ENCODE assay signal across 1 cellular context in the genomic region with DNA sequence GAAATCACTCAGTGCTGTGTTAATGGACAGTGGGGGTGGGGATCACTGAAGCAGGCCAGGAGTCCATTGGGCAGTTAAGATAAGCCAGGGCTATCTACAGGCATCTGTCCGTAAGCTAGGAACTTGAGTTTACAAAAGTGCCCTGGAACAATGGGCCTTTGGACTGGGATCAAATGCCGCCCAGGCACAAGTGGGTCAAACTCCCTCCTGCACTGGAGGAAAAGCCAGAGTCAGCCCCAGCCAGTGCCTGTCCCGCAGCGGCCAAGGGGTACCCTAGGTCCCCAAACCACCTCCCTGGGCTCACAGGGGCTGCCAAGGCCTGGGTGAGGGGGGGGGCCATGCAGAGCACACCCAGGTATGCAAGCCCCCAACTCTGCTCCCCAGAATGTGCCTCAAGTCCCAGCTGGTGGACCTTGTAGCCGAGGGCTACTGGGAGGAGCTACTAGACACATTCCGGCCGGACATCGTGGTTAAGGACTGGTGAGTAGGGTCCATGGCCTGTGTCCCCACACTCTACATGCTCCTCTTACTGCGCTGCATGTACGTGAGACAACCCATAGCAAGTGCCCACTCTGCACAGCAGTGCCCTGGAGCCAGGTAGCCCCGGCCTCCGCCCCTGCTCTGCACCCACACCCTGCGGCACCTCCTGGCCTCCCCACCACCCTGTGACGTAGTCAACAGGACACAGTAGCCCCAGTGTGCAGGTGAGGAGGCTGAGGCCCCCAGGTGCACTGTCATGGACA.
TF ChIP-seq lines count a peak whose summit lies in the region.

No MANE protein-coding gene starts in this region.

TF ChIP-seq in K562, 482 proteins besides CTCF, POLR2A, EP300 and RAD21 (continued from another document and continues in another):
- TF ChIP-seq, protein P1, sequence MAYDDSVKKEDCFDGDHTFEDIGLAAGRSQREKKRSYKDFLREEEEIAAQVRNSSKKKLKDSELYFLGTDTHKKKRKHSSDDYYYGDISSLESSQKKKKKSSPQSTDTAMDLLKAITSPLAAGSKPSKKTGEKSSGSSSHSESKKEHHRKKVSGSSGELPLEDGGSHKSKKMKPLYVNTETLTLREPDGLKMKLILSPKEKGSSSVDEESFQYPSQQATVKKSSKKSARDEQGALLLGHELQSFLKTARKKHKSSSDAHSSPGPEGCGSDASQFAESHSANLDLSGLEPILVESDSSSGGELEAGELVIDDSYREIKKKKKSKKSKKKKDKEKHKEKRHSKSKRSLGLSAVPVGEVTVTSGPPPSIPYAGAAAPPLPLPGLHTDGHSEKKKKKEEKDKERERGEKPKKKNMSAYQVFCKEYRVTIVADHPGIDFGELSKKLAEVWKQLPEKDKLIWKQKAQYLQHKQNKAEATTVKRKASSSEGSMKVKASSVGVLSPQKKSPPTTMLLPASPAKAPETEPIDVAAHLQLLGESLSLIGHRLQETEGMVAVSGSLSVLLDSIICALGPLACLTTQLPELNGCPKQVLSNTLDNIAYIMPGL (CRISPR knock-in tag; IDR thresholded peaks at IDR 0.05), result no peak
- no peak for TF ChIP-seq CREBBP (IDR thresholded peaks at IDR 0.05; ENCODE audit: low read depth, low read length)
- peak; percentile 43; the same call in 1 of the 2 replicates for TF ChIP-seq SUPT5H (IDR thresholded peaks at IDR 0.05)
- no peak for TF ChIP-seq KLF1 (tag; IDR thresholded peaks at IDR 0.05)
- TF ChIP-seq ZNF274 (IDR thresholded peaks at IDR 0.05; ENCODE audit: borderline replicate concordance, low read depth, low read length), result no peak
- TF ChIP-seq, protein P2, sequence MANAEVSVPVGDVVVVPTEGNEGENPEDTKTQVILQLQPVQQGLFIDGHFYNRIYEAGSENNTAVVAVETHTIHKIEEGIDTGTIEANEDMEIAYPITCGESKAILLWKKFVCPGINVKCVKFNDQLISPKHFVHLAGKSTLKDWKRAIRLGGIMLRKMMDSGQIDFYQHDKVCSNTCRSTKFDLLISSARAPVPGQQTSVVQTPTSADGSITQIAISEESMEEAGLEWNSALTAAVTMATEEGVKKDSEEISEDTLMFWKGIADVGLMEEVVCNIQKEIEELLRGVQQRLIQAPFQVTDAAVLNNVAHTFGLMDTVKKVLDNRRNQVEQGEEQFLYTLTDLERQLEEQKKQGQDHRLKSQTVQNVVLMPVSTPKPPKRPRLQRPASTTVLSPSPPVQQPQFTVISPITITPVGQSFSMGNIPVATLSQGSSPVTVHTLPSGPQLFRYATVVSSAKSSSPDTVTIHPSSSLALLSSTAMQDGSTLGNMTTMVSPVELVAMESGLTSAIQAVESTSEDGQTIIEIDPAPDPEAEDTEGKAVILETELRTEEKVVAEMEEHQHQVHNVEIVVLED (CRISPR knock-in tag; IDR thresholded peaks at IDR 0.05), result no peak
- TF ChIP-seq, protein P3, sequence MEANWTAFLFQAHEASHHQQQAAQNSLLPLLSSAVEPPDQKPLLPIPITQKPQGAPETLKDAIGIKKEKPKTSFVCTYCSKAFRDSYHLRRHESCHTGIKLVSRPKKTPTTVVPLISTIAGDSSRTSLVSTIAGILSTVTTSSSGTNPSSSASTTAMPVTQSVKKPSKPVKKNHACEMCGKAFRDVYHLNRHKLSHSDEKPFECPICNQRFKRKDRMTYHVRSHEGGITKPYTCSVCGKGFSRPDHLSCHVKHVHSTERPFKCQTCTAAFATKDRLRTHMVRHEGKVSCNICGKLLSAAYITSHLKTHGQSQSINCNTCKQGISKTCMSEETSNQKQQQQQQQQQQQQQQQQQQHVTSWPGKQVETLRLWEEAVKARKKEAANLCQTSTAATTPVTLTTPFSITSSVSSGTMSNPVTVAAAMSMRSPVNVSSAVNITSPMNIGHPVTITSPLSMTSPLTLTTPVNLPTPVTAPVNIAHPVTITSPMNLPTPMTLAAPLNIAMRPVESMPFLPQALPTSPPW (CRISPR knock-in tag; IDR thresholded peaks at IDR 0.05), result peak; percentile 74
- TF ChIP-seq, protein P4, sequence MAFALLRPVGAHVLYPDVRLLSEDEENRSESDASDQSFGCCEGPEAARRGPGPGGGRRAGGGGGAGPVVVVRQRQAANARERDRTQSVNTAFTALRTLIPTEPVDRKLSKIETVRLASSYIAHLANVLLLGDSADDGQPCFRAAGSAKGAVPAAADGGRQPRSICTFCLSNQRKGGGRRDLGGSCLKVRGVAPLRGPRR (CRISPR knock-in tag; IDR thresholded peaks at IDR 0.05), result no peak
- TF ChIP-seq SOX6 (IDR thresholded peaks at IDR 0.05), result peak; percentile 98
- no peak for TF ChIP-seq RAD51 (IDR thresholded peaks at IDR 0.05; ENCODE audit: borderline replicate concordance, low read depth)
- TF ChIP-seq FOXK2 (conservative IDR thresholded peaks at IDR 0.05 in 1 of 2, IDR thresholded peaks at IDR 0.05 in 1 of 2; ENCODE audit: low read depth in 2 of 2), result peak in 1 of 2 experiments; percentile 38; a peak in 1 of 4 replicates
- TF ChIP-seq STAT5A (IDR thresholded peaks at IDR 0.05; ENCODE audit: borderline replicate concordance, low read length), result peak; percentile 79
- TF ChIP-seq ZNF586 (CRISPR knock-in tag; conservative IDR thresholded peaks at IDR 0.05), result no peak
- TF ChIP-seq, protein P5, sequence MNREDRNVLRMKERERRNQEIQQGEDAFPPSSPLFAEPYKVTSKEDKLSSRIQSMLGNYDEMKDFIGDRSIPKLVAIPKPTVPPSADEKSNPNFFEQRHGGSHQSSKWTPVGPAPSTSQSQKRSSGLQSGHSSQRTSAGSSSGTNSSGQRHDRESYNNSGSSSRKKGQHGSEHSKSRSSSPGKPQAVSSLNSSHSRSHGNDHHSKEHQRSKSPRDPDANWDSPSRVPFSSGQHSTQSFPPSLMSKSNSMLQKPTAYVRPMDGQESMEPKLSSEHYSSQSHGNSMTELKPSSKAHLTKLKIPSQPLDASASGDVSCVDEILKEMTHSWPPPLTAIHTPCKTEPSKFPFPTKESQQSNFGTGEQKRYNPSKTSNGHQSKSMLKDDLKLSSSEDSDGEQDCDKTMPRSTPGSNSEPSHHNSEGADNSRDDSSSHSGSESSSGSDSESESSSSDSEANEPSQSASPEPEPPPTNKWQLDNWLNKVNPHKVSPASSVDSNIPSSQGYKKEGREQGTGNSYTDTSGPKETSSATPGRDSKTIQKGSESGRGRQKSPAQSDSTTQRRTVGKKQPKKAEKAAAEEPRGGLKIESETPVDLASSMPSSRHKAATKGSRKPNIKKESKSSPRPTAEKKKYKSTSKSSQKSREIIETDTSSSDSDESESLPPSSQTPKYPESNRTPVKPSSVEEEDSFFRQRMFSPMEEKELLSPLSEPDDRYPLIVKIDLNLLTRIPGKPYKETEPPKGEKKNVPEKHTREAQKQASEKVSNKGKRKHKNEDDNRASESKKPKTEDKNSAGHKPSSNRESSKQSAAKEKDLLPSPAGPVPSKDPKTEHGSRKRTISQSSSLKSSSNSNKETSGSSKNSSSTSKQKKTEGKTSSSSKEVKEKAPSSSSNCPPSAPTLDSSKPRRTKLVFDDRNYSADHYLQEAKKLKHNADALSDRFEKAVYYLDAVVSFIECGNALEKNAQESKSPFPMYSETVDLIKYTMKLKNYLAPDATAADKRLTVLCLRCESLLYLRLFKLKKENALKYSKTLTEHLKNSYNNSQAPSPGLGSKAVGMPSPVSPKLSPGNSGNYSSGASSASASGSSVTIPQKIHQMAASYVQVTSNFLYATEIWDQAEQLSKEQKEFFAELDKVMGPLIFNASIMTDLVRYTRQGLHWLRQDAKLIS (CRISPR knock-in tag; IDR thresholded peaks at IDR 0.05), result no peak
- no peak for TF ChIP-seq ZNF551 (CRISPR knock-in tag; IDR thresholded peaks at IDR 0.05)
- peak; percentile 67; the same call in 1 of the 2 replicates for TF ChIP-seq CC2D1A (IDR thresholded peaks at IDR 0.05)
- TF ChIP-seq ZNF584 (CRISPR knock-in tag; IDR thresholded peaks at IDR 0.05; ENCODE audit: low read depth), result no peak
- peak; percentile 66 for TF ChIP-seq RBFOX2 (IDR thresholded peaks at IDR 0.05; ENCODE audit: low read depth, low read length)
- no peak for TF ChIP-seq U2AF2 (optimal IDR thresholded peaks at IDR 0.05; ENCODE audit: low read depth, low read length)
- TF ChIP-seq CBFB (CRISPR knock-in tag; IDR thresholded peaks at IDR 0.05), result 0 out of 2 replicates have a peak, but pooled peaks have one; percentile 36
- TF ChIP-seq HDAC2 (IDR thresholded peaks at IDR 0.05), result peak; percentile 86
- no peak for TF ChIP-seq TOE1 (IDR thresholded peaks at IDR 0.05; ENCODE audit: borderline replicate concordance)
- peak; percentile 27; the same call in 1 of the 2 replicates for TF ChIP-seq TOE1 (CRISPR knock-in tag; IDR thresholded peaks at IDR 0.05; ENCODE audit: borderline replicate concordance, low read depth)
- peak; percentile 90 for TF ChIP-seq SMARCA4 (IDR thresholded peaks at IDR 0.05)
- TF ChIP-seq MBD2 (IDR thresholded peaks at IDR 0.05; ENCODE audit: borderline replicate concordance, low read depth), result no peak
- TF ChIP-seq RB1 (IDR thresholded peaks at IDR 0.05; ENCODE audit: low read depth), result no peak; the same call in 1 of the 2 replicates
- no peak for TF ChIP-seq TCF7 (IDR thresholded peaks at IDR 0.05; ENCODE audit: borderline replicate concordance)
- TF ChIP-seq, protein P6, sequence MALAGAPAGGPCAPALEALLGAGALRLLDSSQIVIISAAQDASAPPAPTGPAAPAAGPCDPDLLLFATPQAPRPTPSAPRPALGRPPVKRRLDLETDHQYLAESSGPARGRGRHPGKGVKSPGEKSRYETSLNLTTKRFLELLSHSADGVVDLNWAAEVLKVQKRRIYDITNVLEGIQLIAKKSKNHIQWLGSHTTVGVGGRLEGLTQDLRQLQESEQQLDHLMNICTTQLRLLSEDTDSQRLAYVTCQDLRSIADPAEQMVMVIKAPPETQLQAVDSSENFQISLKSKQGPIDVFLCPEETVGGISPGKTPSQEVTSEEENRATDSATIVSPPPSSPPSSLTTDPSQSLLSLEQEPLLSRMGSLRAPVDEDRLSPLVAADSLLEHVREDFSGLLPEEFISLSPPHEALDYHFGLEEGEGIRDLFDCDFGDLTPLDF (CRISPR knock-in tag; IDR thresholded peaks at IDR 0.05), result no peak
- no peak for TF ChIP-seq NR4A1 (CRISPR knock-in tag; IDR thresholded peaks at IDR 0.05)
- TF ChIP-seq NR4A1 (tag; IDR thresholded peaks at IDR 0.05), result 0 out of 2 replicates have a peak, but pooled peaks have one; percentile 19
- TF ChIP-seq ZKSCAN1 (IDR thresholded peaks at IDR 0.05; ENCODE audit: low read depth, low read length), result no peak
- no peak for TF ChIP-seq ZNF79 (CRISPR knock-in tag; IDR thresholded peaks at IDR 0.05; ENCODE audit: low read depth)
- TF ChIP-seq SRF (CRISPR knock-in tag; IDR thresholded peaks at IDR 0.05), result 0 out of 4 replicates have a peak, but pooled peaks of 1 of the 2 experiments have one; percentile 57
- TF ChIP-seq, protein P7, sequence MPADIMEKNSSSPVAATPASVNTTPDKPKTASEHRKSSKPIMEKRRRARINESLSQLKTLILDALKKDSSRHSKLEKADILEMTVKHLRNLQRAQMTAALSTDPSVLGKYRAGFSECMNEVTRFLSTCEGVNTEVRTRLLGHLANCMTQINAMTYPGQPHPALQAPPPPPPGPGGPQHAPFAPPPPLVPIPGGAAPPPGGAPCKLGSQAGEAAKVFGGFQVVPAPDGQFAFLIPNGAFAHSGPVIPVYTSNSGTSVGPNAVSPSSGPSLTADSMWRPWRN (IDR thresholded peaks at IDR 0.05; ENCODE audit: low read depth), result peak; percentile 75; the same call in 1 of the 2 replicates
- TF ChIP-seq MXI1 (IDR thresholded peaks at IDR 0.05; ENCODE audit: low read depth, low read length), result no peak
- no peak for TF ChIP-seq ZFPM2 (CRISPR knock-in tag; IDR thresholded peaks at IDR 0.05)
- peak; percentile 61; the same call in 1 of the 2 replicates for TF ChIP-seq FOXJ2 (tag; IDR thresholded peaks at IDR 0.05)
- no peak for TF ChIP-seq SNIP1 (IDR thresholded peaks at IDR 0.05; ENCODE audit: low read depth)
- TF ChIP-seq CXXC5 (CRISPR knock-in tag; IDR thresholded peaks at IDR 0.05), result peak; percentile 53
- peak; percentile 68 to 82; a peak in 2 of 4 replicates for TF ChIP-seq TBL1XR1 (IDR thresholded peaks at IDR 0.05; ENCODE audit: low read length in 2 of 2)
- TF ChIP-seq TCF3 (CRISPR knock-in tag; IDR thresholded peaks at IDR 0.05), result peak; percentile 96
- TF ChIP-seq ZNF217 (CRISPR knock-in tag; IDR thresholded peaks at IDR 0.05), result no peak
- no peak for TF ChIP-seq BRCA1 (IDR thresholded peaks at IDR 0.05)
- no peak for TF ChIP-seq BRCA1 (CRISPR knock-in tag; IDR thresholded peaks at IDR 0.05)
- 0 out of 2 replicates have a peak, but pooled peaks have one; percentile 26 for TF ChIP-seq LCOR (CRISPR knock-in tag; IDR thresholded peaks at IDR 0.05)
- TF ChIP-seq MTF1 (CRISPR knock-in tag; IDR thresholded peaks at IDR 0.05; ENCODE audit: borderline replicate concordance), result no peak
- no peak; the same call in 1 of the 2 replicates for TF ChIP-seq RUNX1 (IDR thresholded peaks at IDR 0.05; ENCODE audit: low read depth)
- TF ChIP-seq, protein P8, sequence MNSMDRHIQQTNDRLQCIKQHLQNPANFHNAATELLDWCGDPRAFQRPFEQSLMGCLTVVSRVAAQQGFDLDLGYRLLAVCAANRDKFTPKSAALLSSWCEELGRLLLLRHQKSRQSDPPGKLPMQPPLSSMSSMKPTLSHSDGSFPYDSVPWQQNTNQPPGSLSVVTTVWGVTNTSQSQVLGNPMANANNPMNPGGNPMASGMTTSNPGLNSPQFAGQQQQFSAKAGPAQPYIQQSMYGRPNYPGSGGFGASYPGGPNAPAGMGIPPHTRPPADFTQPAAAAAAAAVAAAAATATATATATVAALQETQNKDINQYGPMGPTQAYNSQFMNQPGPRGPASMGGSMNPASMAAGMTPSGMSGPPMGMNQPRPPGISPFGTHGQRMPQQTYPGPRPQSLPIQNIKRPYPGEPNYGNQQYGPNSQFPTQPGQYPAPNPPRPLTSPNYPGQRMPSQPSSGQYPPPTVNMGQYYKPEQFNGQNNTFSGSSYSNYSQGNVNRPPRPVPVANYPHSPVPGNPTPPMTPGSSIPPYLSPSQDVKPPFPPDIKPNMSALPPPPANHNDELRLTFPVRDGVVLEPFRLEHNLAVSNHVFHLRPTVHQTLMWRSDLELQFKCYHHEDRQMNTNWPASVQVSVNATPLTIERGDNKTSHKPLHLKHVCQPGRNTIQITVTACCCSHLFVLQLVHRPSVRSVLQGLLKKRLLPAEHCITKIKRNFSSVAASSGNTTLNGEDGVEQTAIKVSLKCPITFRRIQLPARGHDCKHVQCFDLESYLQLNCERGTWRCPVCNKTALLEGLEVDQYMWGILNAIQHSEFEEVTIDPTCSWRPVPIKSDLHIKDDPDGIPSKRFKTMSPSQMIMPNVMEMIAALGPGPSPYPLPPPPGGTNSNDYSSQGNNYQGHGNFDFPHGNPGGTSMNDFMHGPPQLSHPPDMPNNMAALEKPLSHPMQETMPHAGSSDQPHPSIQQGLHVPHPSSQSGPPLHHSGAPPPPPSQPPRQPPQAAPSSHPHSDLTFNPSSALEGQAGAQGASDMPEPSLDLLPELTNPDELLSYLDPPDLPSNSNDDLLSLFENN (IDR thresholded peaks at IDR 0.05; ENCODE audit: low read depth in 2 of 2, low read length in 2 of 2), result peak in 1 of 2 experiments; percentile 87; a peak in 2 of 4 replicates
- TF ChIP-seq, protein P9, sequence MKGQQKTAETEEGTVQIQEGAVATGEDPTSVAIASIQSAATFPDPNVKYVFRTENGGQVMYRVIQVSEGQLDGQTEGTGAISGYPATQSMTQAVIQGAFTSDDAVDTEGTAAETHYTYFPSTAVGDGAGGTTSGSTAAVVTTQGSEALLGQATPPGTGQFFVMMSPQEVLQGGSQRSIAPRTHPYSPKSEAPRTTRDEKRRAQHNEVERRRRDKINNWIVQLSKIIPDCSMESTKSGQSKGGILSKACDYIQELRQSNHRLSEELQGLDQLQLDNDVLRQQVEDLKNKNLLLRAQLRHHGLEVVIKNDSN (CRISPR knock-in tag; IDR thresholded peaks at IDR 0.05), result 0 out of 2 replicates have a peak, but pooled peaks have one; percentile 17
